8 cellular contexts compared by ENCODE assay signal in genomic region chr22:50530857-50531545, GRCh38. TPM values are rescaled to one million over a fixed set of nuclear protein-coding genes. Genes with fewer than 3 reads are reported as not detected.
DNase-seq lines count a peak whose midpoint lies in the region; ATAC-seq and TF ChIP-seq lines count a peak whose summit lies in the region.

No MANE protein-coding gene starts in this region.

- H3K9me3 Mint-ChIP-seq in CD14-positive monocyte, result no peaks in the 10 kb centered on the region

- H3K36me3 ChIP-seq in RWPE2 (ENCODE audit: low read depth) (no peaks in the 10 kb centered on the region), rectal smooth muscle tissue (ENCODE audit: control insufficient read depth, insufficient read depth, low read length) (no peaks in the 10 kb centered on the region), uterus (no peaks in the 10 kb centered on the region)

- no peaks in the 10 kb centered on the region for H3K27me3 Mint-ChIP-seq in CD14-positive monocyte (ENCODE audit: low read depth in 3 of 3)

- peak overlapping the region; percentile 90 to 93 for H3K4me3 Mint-ChIP-seq in CD14-positive monocyte

- H3K9me3 ChIP-seq in RWPE2 (ENCODE audit: severe bottlenecking), result no peaks in the 10 kb centered on the region
- no peaks in the 10 kb centered on the region for H3K9me3 ChIP-seq in uterus

- peak overlapping the region; percentile 67 for H3K4me3 ChIP-seq in RWPE2 (ENCODE audit: severe bottlenecking)
- H3K4me3 ChIP-seq in rectal smooth muscle tissue (ENCODE audit: low read length), result peak overlapping the region; percentile 80
- peak overlapping the region; percentile 39 to 40 for H3K4me3 ChIP-seq in uterus

- no peak for TF ChIP-seq CTCF in CD14-positive monocyte (IDR thresholded peaks at IDR 0.05)
- no peak for TF ChIP-seq CTCF in RWPE2 (IDR thresholded peaks at IDR 0.05; ENCODE audit: poor library complexity, severe bottlenecking)
- TF ChIP-seq CTCF in uterus (IDR thresholded peaks at IDR 0.05), result no peak

- H3K4me1 ChIP-seq in RWPE2 (ENCODE audit: insufficient read depth, poor library complexity, severe bottlenecking), result no peaks in the 10 kb centered on the region
- peaks cover 6% of the 10 kb centered on the region for H3K4me1 ChIP-seq in rectal smooth muscle tissue (ENCODE audit: control insufficient read depth, insufficient read depth, low read length)
- peaks cover 0 to 11% of the 10 kb centered on the region in 2 donors for H3K4me1 ChIP-seq in uterus

- no peaks in the 10 kb centered on the region for H3K27me3 ChIP-seq in RWPE2 (ENCODE audit: insufficient read depth, poor library complexity, severe bottlenecking)
- H3K27me3 ChIP-seq in rectal smooth muscle tissue (ENCODE audit: control insufficient read depth, insufficient read depth, low read length), result peaks cover 9% of the 10 kb centered on the region
- H3K27me3 ChIP-seq in uterus, result peaks cover 4 to 24% of the 10 kb centered on the region in 2 donors

- DNase-seq in CD14-positive monocyte (ENCODE audit: low spot score) (peak; percentile 87), HCEC 1CT (peak; percentile 68), RWPE2 (ENCODE audit: low spot score) (peak; percentile 87), cardiac septum (ENCODE audit: low spot score) (peak; percentile 95), uterus (peak; percentile 70 to 82)
- peak; percentile 81 for DNase-seq in activated naive CD4-positive, alpha-beta T cell treated with anti-CD3 and anti-CD28 coated beads, Interleukin-2, amount 50 U/mL, for 16 hours

- H3K27ac ChIP-seq in RWPE2 (ENCODE audit: poor library complexity, severe bottlenecking), result peak overlapping the region; percentile 81
- H3K27ac ChIP-seq in rectal smooth muscle tissue (ENCODE audit: low read depth, low read length), result peak overlapping the region; percentile 85
- H3K27ac ChIP-seq in uterus, result peak overlapping the region; percentile 77 to 85

- peak; percentile 63 to 64 for TF ChIP-seq POLR2A in uterus (IDR thresholded peaks at IDR 0.05)

- ATAC-seq in RWPE2 (ENCODE audit: low read depth) (peak; percentile 46), GM21737 (IDR thresholded peaks at IDR 0.05; ENCODE audit: unreplicated experiment) (no peak)

- peaks cover 50% of the 10 kb centered on the region for H3K4me1 Mint-ChIP-seq in CD14-positive monocyte

- peak overlapping the region; percentile 97 for H3K9ac ChIP-seq in rectal smooth muscle tissue (ENCODE audit: low read length)

- H3K36me3 Mint-ChIP-seq in CD14-positive monocyte, result peaks cover 23 to 25% of the 10 kb centered on the region in 2 donors

- peak overlapping the region; percentile 99 to 100 (median 99) for H3K27ac Mint-ChIP-seq in CD14-positive monocyte

- intact Hi-C loops in CD14-positive monocyte (cut with micrococcal nuclease) (loop anchor here (1.0 to 10.0 kb wide), 5 partner anchors 8 to 596 kb away; partner anchors contain the start of gene TRABD (in 1 of the 2)), cardiac septum (cut with DNase I) (no loop called here), uterus (cut with DNase I; ENCODE audit: low total_unique reads) (no loop called here)

RNA-seq across cellular contexts. Expression of gene TYMP, which starts 1.2 kb away (rescaled TPM):
- polyA plus RNA-seq in CD14-positive monocyte, result 100 to 1,000 TPM; 787 to 955 TPM
- total RNA-seq in cardiac septum (18.3 TPM), uterus (10 to 100 TPM in 3 of 4 donors, 1 to 10 TPM in 1; 4.4 to 21.5 (median 15.6) TPM)

RNA-seq across cellular contexts. Expression of gene SCO2, which starts 5.6 kb away (rescaled TPM):
- 10 to 100 TPM; 39.5 to 69.6 TPM for polyA plus RNA-seq in CD14-positive monocyte
- total RNA-seq in cardiac septum (2.4 TPM), uterus (1 to 10 TPM in 2 of 4 donors, not detected in 2; 3.5 to 3.9 TPM)

RNA-seq across cellular contexts. Expression of gene KLHDC7B, which starts 14.7 kb away (rescaled TPM):
- polyA plus RNA-seq in CD14-positive monocyte, result 1 to 10 TPM in 1 of 2 donors, under 1 TPM in 1; 0.88 to 4.3 TPM
- 0.08 TPM for total RNA-seq in cardiac septum
- not detected for total RNA-seq in uterus

RNA-seq across cellular contexts. Expression of gene NCAPH2, which starts 23.0 kb away (rescaled TPM):
- polyA plus RNA-seq in CD14-positive monocyte, result 10 to 100 TPM; 12.5 to 18.1 TPM
- total RNA-seq in cardiac septum (25.1 TPM), uterus (100 to 1,000 TPM in 1 of 4 donors, 10 to 100 TPM in 3; 51.7 to 155 (median 55.4) TPM)

RNA-seq across cellular contexts. Expression of gene LMF2, which starts 23.5 kb away (rescaled TPM):
- 10 to 100 TPM; 15.0 to 16.6 TPM for polyA plus RNA-seq in CD14-positive monocyte
- total RNA-seq in cardiac septum (28.7 TPM), uterus (10 to 100 TPM; 19.7 to 61.3 (median 32.0) TPM)

Comparison
In these comparisons a context has a peak if more than half of its experiments do, and no peak if none do; other contexts are left out.
1. intact Hi-C loops: an anchor here in CD14-positive monocyte (1.0 to 10.0 kb wide); none called in cardiac septum and uterus.